In genomic region chr22:19943665-19944026, GRCh38 we compare ENCODE assay signal across 8 cellular contexts.
DNase-seq lines count a peak whose midpoint lies in the region; ATAC-seq and TF ChIP-seq lines count a peak whose summit lies in the region.

No MANE protein-coding gene starts in this region.

- H3K4me3 ChIP-seq in coronary artery = peak overlapping the region; percentile 17

- peak overlapping the region; percentile 98 to 99 for H3K27ac ChIP-seq in coronary artery

- peaks cover 54% of the 10 kb centered on the region for H3K4me1 Mint-ChIP-seq in nephron

- H3K27me3 Mint-ChIP-seq in nephron (ENCODE audit: low read depth) = no peaks in the 10 kb centered on the region

- no peak for ATAC-seq in GM19328 (IDR thresholded peaks at IDR 0.05; ENCODE audit: unreplicated experiment)

- H3K36me3 Mint-ChIP-seq in nephron (ENCODE audit: low read depth) = peaks cover 12% of the 10 kb centered on the region

- H3K27ac Mint-ChIP-seq in nephron = peak overlapping the region; percentile 99 to 100 (median 100)

- H3K4me3 Mint-ChIP-seq in nephron = peak overlapping the region; percentile 38 to 49 (median 45)

- no peak for TF ChIP-seq CTCF in coronary artery (IDR thresholded peaks at IDR 0.05)
- TF ChIP-seq CTCF in nephron (IDR thresholded peaks at IDR 0.05; ENCODE audit: unreplicated experiment in 3 of 3) = no peak

- DNase-seq in GM03348 (ENCODE audit: low spot score) = peak; percentile 77
- DNase-seq in MV-4-11 (lab: John Stamatoyannopoulos, UW) = peak; percentile 71
- peak; percentile 73 for DNase-seq in coronary artery (ENCODE audit: low spot score)
- no peak for DNase-seq in Ammon's horn (ENCODE audit: low spot score)
- no peak for DNase-seq in hippocampal formation (lab: John Stamatoyannopoulos, UW)
- DNase-seq in superior temporal gyrus (ENCODE audit: extremely low spot score) = no peak

- no peaks in the 10 kb centered on the region for H3K9me3 Mint-ChIP-seq in nephron

Comparison
In these comparisons a context has a peak if more than half of its experiments do, and no peak if none do; other contexts are left out.
1. DNase-seq: peak in GM03348 (single experiment), MV-4-11 (single experiment) and coronary artery (single experiment); none in Ammon's horn (single experiment), hippocampal formation (0 of 2) and superior temporal gyrus (single experiment).